In genomic region chr17:66313995-66314659, GRCh38 we compare ENCODE assay signal across 27 cellular contexts. TPM values are rescaled to one million over a fixed set of nuclear protein-coding genes. Genes with fewer than 3 reads are reported as not detected.
A peak's percentile ranks its signal among the peaks of the same experiment; 100 is the strongest.
DNase-seq lines count a peak whose midpoint lies in the region; ATAC-seq and TF ChIP-seq lines count a peak whose summit lies in the region.
"Had no signal": no experiment of that assay in that cellular context is flagged by ENCODE, and none has a peak within 500 bp of the region (broad histone marks: within the 10 kb centered on the region; RNA-seq: fewer than 3 reads in every experiment).

No MANE protein-coding gene starts in this region.

- H3K4me1 Mint-ChIP-seq in CD4-positive, alpha-beta T cell (ENCODE audit: low read depth) = peaks cover 88% of the 10 kb centered on the region
- peaks cover 77% of the 10 kb centered on the region for H3K4me1 Mint-ChIP-seq in activated T-helper 1 cell treated with anti-CD3 and anti-CD28 coated beads, Interleukin-12 subunit alpha, Interleukin-12 subunit beta, Interleukin-2, Interleukin-4 antibody, amounts not matched to agents 30 ng/mL and 10 ng/mL and 1 ng/mL, durations not matched to agents 14 hours and 24 hours and 36 hours (ENCODE audit: low read depth)

- TF ChIP-seq POLR2A in breast epithelium (IDR thresholded peaks at IDR 0.05) = no peak

- H3K27ac Mint-ChIP-seq in CD4-positive, alpha-beta T cell = peak overlapping the region; percentile 69
- H3K27ac Mint-ChIP-seq in activated T-helper 1 cell treated with anti-CD3 and anti-CD28 coated beads, Interleukin-12 subunit alpha, Interleukin-12 subunit beta, Interleukin-2, Interleukin-4 antibody, amounts not matched to agents 30 ng/mL and 10 ng/mL and 1 ng/mL, durations not matched to agents 14 hours and 24 hours and 36 hours = peak overlapping the region; percentile 80
- H3K27ac Mint-ChIP-seq: nephron, WTC11 had no signal

- H3K9me3 ChIP-seq in CD4-positive, alpha-beta T cell (ENCODE audit: control insufficient read depth, low read length) = no peaks in the 10 kb centered on the region
- no peaks in the 10 kb centered on the region for H3K9me3 ChIP-seq in breast epithelium
- H3K9me3 ChIP-seq: colonic mucosa, gastroesophageal sphincter, left ventricle myocardium inferior, pancreas, stomach, tibial nerve had no signal

- DNase-seq in activated CD4-positive, CD25-positive, alpha-beta regulatory T cell (lab: John Stamatoyannopoulos, UW) = no peak
- no peak for DNase-seq in CD4-positive, alpha-beta T cell
- no peak for DNase-seq in activated T-helper 1 cell treated with anti-CD3 and anti-CD28 coated beads, Interleukin-12 subunit alpha, Interleukin-12 subunit beta, Interleukin-2, Interleukin-4 antibody, amounts not matched to agents 30 ng/mL and 10 ng/mL and 1 ng/mL, durations not matched to agents 14 hours and 24 hours and 36 hours (ENCODE audit: low spot score)
- DNase-seq in stimulated activated CD4-positive, alpha-beta T cell treated with anti-CD3 and anti-CD28 coated beads, Interleukin-1b, Interleukin-23, amount 100 ng/mL, for 48 hours = peak; percentile 60
- no peak for DNase-seq in RPMI8226
- no peak for DNase-seq in putamen (ENCODE audit: low spot score)
- DNase-seq in breast epithelium (ENCODE audit: low spot score in 2 of 2) = no peak
- DNase-seq: colonic mucosa, DMS79, HCEC 1CT, hypothalamus, left ventricle myocardium inferior, midbrain, NCI-H2171 treated with DMSO at 0.1 percent for 48 hours, NCI-H526 treated with DMSO at 0.1 percent for 48 hours, pancreas, right cardiac atrium, stomach, T1000 had no signal

- no peak for TF ChIP-seq CTCF in CD4-positive, alpha-beta T cell (IDR thresholded peaks at IDR 0.05)
- no peak for TF ChIP-seq CTCF in breast epithelium (IDR thresholded peaks at IDR 0.05)

- H3K27ac ChIP-seq in CD4-positive, alpha-beta T cell (ENCODE audit: low read depth, low read length) = no peak overlapping the region
- H3K27ac ChIP-seq in breast epithelium = no peak overlapping the region
- H3K27ac ChIP-seq: 22Rv1, colonic mucosa, gastroesophageal sphincter, left ventricle myocardium inferior, pancreas, stomach had no signal

- CTCF ChIA-PET in CD4-positive, alpha-beta T cell (lab: Charles Lee) = interaction anchor here (1.0 kb wide), 1 partner anchor 10 kb away, joined by 3 read pairs; no protein-coding TSS in a partner anchor

- peaks cover 41% of the 10 kb centered on the region for H3K36me3 Mint-ChIP-seq in CD4-positive, alpha-beta T cell (ENCODE audit: low read depth)
- peaks cover 54% of the 10 kb centered on the region for H3K36me3 Mint-ChIP-seq in activated T-helper 1 cell treated with anti-CD3 and anti-CD28 coated beads, Interleukin-12 subunit alpha, Interleukin-12 subunit beta, Interleukin-2, Interleukin-4 antibody, amounts not matched to agents 30 ng/mL and 10 ng/mL and 1 ng/mL, durations not matched to agents 14 hours and 24 hours and 36 hours (ENCODE audit: low read depth)
- H3K36me3 Mint-ChIP-seq: WTC11 had no signal

- intact Hi-C loops in CD4-positive, alpha-beta T cell (cut with DNase I, micrococcal nuclease) = loop anchor here in 1 of 2 experiments (2.0 kb wide), 1 partner anchor 13 kb away; no protein-coding TSS in a partner anchor
- intact Hi-C loops in activated T-helper 1 cell treated with anti-CD3 and anti-CD28 coated beads, Interleukin-12 subunit alpha, Interleukin-12 subunit beta, Interleukin-2, Interleukin-4 antibody, amounts not matched to agents 30 ng/mL and 10 ng/mL and 1 ng/mL, durations not matched to agents 14 hours and 24 hours and 36 hours (cut with micrococcal nuclease) = loop anchor here (1.0 kb wide), 5 partner anchors 8 to 233 kb away; no protein-coding TSS in a partner anchor
- intact Hi-C loops in breast epithelium (cut with DNase I; ENCODE audit: low total_unique reads) = no loop called here

- no peaks in the 10 kb centered on the region for H3K27me3 Mint-ChIP-seq in CD4-positive, alpha-beta T cell
- no peaks in the 10 kb centered on the region for H3K27me3 Mint-ChIP-seq in activated T-helper 1 cell treated with anti-CD3 and anti-CD28 coated beads, Interleukin-12 subunit alpha, Interleukin-12 subunit beta, Interleukin-2, Interleukin-4 antibody, amounts not matched to agents 30 ng/mL and 10 ng/mL and 1 ng/mL, durations not matched to agents 14 hours and 24 hours and 36 hours (ENCODE audit: insufficient read depth)

- peak; percentile 68 to 71 for ATAC-seq in activated CD4-positive, CD25-positive, alpha-beta regulatory T cell treated with anti-CD3 and anti-CD28 coated beads, Interleukin-2, amount 50 U/mL, for 24 hours
- no peak for ATAC-seq in CD4-positive, alpha-beta T cell (ENCODE audit: poor library complexity)
- ATAC-seq: gastroesophageal sphincter, GM12878, K562, pancreas, right cardiac atrium, WTC11 had no signal

- no peak overlapping the region for H3K4me3 ChIP-seq in breast epithelium
- H3K4me3 ChIP-seq: colonic mucosa, gastroesophageal sphincter, GM12878, K562, left ventricle myocardium inferior, pancreas, stomach, tibial nerve had no signal

- no peaks in the 10 kb centered on the region for H3K36me3 ChIP-seq in breast epithelium
- H3K36me3 ChIP-seq: colonic mucosa, gastroesophageal sphincter, left ventricle myocardium inferior, pancreas, stomach, tibial nerve had no signal

- POLR2A ChIA-PET in CD4-positive, alpha-beta T cell (lab: Charles Lee) = interaction anchor here (0.6 to 4.9 kb wide), 6 partner anchors 10 to 235 kb away, joined by 3 to 27 read pairs (median 4); no protein-coding TSS in a partner anchor

- no peaks in the 10 kb centered on the region for H3K27me3 ChIP-seq in CD4-positive, alpha-beta T cell (ENCODE audit: control insufficient read depth, insufficient read depth, low read length)
- no peaks in the 10 kb centered on the region for H3K27me3 ChIP-seq in breast epithelium
- H3K27me3 ChIP-seq: colonic mucosa, gastroesophageal sphincter, pancreas, stomach, tibial nerve had no signal

- peak overlapping the region; percentile 32 for H3K4me3 Mint-ChIP-seq in CD4-positive, alpha-beta T cell
- no peak overlapping the region for H3K4me3 Mint-ChIP-seq in activated T-helper 1 cell treated with anti-CD3 and anti-CD28 coated beads, Interleukin-12 subunit alpha, Interleukin-12 subunit beta, Interleukin-2, Interleukin-4 antibody, amounts not matched to agents 30 ng/mL and 10 ng/mL and 1 ng/mL, durations not matched to agents 14 hours and 24 hours and 36 hours
- H3K4me3 Mint-ChIP-seq: nephron, WTC11 had no signal

- no peaks in the 10 kb centered on the region for H3K4me1 ChIP-seq in breast epithelium
- H3K4me1 ChIP-seq: colonic mucosa, pancreas had no signal

- H3K9me3 Mint-ChIP-seq in CD4-positive, alpha-beta T cell = no peaks in the 10 kb centered on the region
- no peaks in the 10 kb centered on the region for H3K9me3 Mint-ChIP-seq in activated T-helper 1 cell treated with anti-CD3 and anti-CD28 coated beads, Interleukin-12 subunit alpha, Interleukin-12 subunit beta, Interleukin-2, Interleukin-4 antibody, amounts not matched to agents 30 ng/mL and 10 ng/mL and 1 ng/mL, durations not matched to agents 14 hours and 24 hours and 36 hours
- H3K9me3 Mint-ChIP-seq: nephron, WTC11 had no signal

RNA-seq across cellular contexts. Expression of gene PRKCA, which starts 11.7 kb away (rescaled TPM):
- total RNA-seq in CD4-positive, alpha-beta T cell = 10 to 100 TPM; 84.8 to 88.6 TPM
- 155 and 157 TPM in 2 replicates for total RNA-seq in activated T-helper 1 cell treated with anti-CD3 and anti-CD28 coated beads, Interleukin-12 subunit alpha, Interleukin-12 subunit beta, Interleukin-2, Interleukin-4 antibody, amounts not matched to agents 30 ng/mL and 10 ng/mL and 1 ng/mL, durations not matched to agents 14 hours and 24 hours and 36 hours
- 10 to 100 TPM in 1 of 3 donors, 1 to 10 TPM in 2; 5.1 to 10.5 (median 6.6) TPM for total RNA-seq in breast epithelium

Comparison
In these comparisons a context has a peak if more than half of its experiments do, and no peak if none do; other contexts are left out.
1. RNA of gene PRKCA, which starts 11.7 kb away (total RNA-seq): 155 to 157 TPM in activated T-helper 1 cell treated with anti-CD3 and anti-CD28 coated beads, Interleukin-12 subunit alpha, Interleukin-12 subunit beta, Interleukin-2, Interleukin-4 antibody, amounts not matched to agents 30 ng/mL and 10 ng/mL and 1 ng/mL, durations not matched to agents 14 hours and 24 hours and 36 hours and 84.8 to 88.6 TPM in CD4-positive, alpha-beta T cell; 5.1 to 10.5 TPM in breast epithelium; every median in the first group is over 4 times any median in the second.